ENCODE assay signal across 27 cellular contexts in the genomic region with DNA sequence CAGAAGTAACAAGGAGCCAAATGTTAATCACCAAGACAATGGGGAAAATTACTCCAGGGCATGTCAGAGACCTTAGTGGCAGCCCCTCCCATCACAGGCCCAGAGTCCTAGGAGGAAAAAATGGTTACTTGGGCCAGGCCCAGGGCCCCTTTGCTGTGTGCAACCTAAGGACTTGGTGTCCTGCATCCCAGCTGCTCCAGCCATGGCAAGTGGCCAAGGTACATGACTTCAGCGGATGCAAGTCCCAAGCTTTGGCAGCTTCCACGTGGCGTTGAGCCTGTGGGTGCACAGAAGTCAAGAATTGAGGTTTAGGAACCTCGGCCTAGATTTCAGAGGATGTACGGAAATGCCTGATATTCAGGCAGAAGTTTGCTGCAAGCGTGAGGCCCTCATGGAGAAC. TPM values are rescaled to one million over a fixed set of nuclear protein-coding genes. Genes with fewer than 3 reads are reported as not detected.
"Had no signal": no experiment of that assay in that cellular context is flagged by ENCODE, and none has a peak within 500 bp of the region (broad histone marks: within the 10 kb centered on the region; RNA-seq: fewer than 3 reads in every experiment).

No MANE protein-coding gene starts in this region.

- H3K27ac ChIP-seq: coronary artery, gastrocnemius medialis, pancreas, skin epidermis, stomach, thoracic aorta had no signal

- ATAC-seq: gastrocnemius medialis; pancreas; sciatic nerve; stimulated activated naive B cell treated with anti-CD40 and anti-IgM and Interleukin-4, amounts not matched to agents 10 μg/mL and 1 μg/mL and 100 μg/mL, for 72 hours had no signal

- DNase-seq: effector CD4-positive, alpha-beta T cell; endodermal cell; erythroblast; gastrocnemius medialis; glutamatergic neuron; immature natural killer cell; mesendoderm; naive B cell; occipital lobe; stimulated activated CD4-positive, alpha-beta T cell treated with anti-CD3 and anti-CD28 coated beads, Interleukin-2, amount 100 ng/mL, for 24 hours; stimulated activated CD4-positive, alpha-beta T cell treated with anti-CD3 and anti-CD28 coated beads, Interleukin-4, amount 100 ng/mL, for 4 hours; stimulated activated naive B cell treated with anti-CD40 and anti-IgM and Interleukin-4, amounts not matched to agents 10 μg/mL and 1 μg/mL and 100 μg/mL, for 72 hours; stomach; substantia nigra; trophoblast cell had no signal

- H3K36me3 ChIP-seq: gastrocnemius medialis, pancreas, stomach, thoracic aorta had no signal

- H3K9me3 ChIP-seq: gastrocnemius medialis, pancreas, thoracic aorta had no signal

- H3K4me1 ChIP-seq: gastrocnemius medialis, pancreas had no signal

- H3K27me3 ChIP-seq: gastrocnemius medialis, pancreas had no signal

- H3K4me3 ChIP-seq: coronary artery, gastrocnemius medialis, pancreas, skin epidermis, stomach, thoracic aorta had no signal

RNA-seq across cellular contexts. Expression of gene OR10H4, which starts 46.7 kb away (rescaled TPM):
- total RNA-seq: chondrocyte, dermis microvascular lymphatic vessel endothelial cell, endodermal cell, endothelial cell of umbilical vein, gastrocnemius medialis, liver, lung microvascular endothelial cell, occipital lobe, pancreas, progenitor cell of endocrine pancreas, renal cortical epithelial cell, sciatic nerve, stomach, thoracic aorta had no signal
